In genomic region chr20:53827996-53828672, GRCh38 we compare ENCODE assay signal across 8 cellular contexts.
A peak's percentile ranks its signal among the peaks of the same experiment; 100 is the strongest.
DNase-seq lines count a peak whose midpoint lies in the region; ATAC-seq and TF ChIP-seq lines count a peak whose summit lies in the region.

No MANE protein-coding gene starts in this region.

- CTCF ChIA-PET in activated CD8-positive, alpha-beta T cell treated with anti-CD3 and anti-CD28 coated beads, Interleukin-2, amount 10 ng/mL, durations not matched to agents 7 days and 5 days (lab: Charles Lee) = interaction anchor here (0.6 to 1.6 kb wide), 7 partner anchors 12 to 112 kb away, joined by 3 to 6 read pairs (median 3); no protein-coding TSS in a partner anchor

- no peak for TF ChIP-seq CTCF in left ventricle myocardium inferior (IDR thresholded peaks at IDR 0.05; ENCODE audit: borderline replicate concordance)

- DNase-seq in activated naive CD4-positive, alpha-beta T cell treated with anti-CD3 and anti-CD28 coated beads, Interleukin-2, amount 50 U/mL, for 16 hours = no peak
- DNase-seq in activated CD8-positive, alpha-beta T cell treated with anti-CD3 and anti-CD28 coated beads, Interleukin-2, amount 10 ng/mL, durations not matched to agents 7 days and 5 days = no peak
- no peak for DNase-seq in left ventricle myocardium inferior
- peak; percentile 96 for DNase-seq in smooth muscle cell of the brain vasculature (ENCODE audit: low read depth, low spot score)

- no peaks in the 10 kb centered on the region for H3K36me3 ChIP-seq in left ventricle myocardium inferior

- ATAC-seq in activated CD8-positive, alpha-beta T cell treated with anti-CD3 and anti-CD28 coated beads, Interleukin-2, amount 10 ng/mL, durations not matched to agents 7 days and 5 days = no peak
- ATAC-seq in GM19455 (IDR thresholded peaks at IDR 0.05; ENCODE audit: unreplicated experiment) (no peak), HG02759 (IDR thresholded peaks at IDR 0.05; ENCODE audit: unreplicated experiment) (no peak), GM18868 (IDR thresholded peaks at IDR 0.05; ENCODE audit: unreplicated experiment) (no peak)

- H3K27ac Mint-ChIP-seq in activated naive CD4-positive, alpha-beta T cell treated with anti-CD3 and anti-CD28 coated beads, Interleukin-2, amount 50 U/mL, for 24 hours = peak overlapping the region; percentile 66
- peak overlapping the region; percentile 91 for H3K27ac Mint-ChIP-seq in activated CD8-positive, alpha-beta T cell treated with anti-CD3 and anti-CD28 coated beads, Interleukin-2, amount 10 ng/mL, durations not matched to agents 7 days and 5 days

- H3K27ac ChIP-seq in left ventricle myocardium inferior (replicated peaks) = peak overlapping the region; percentile 88

- no peaks in the 10 kb centered on the region for H3K9me3 ChIP-seq in left ventricle myocardium inferior (replicated peaks)

- peak overlapping the region; percentile 46 for H3K4me3 ChIP-seq in left ventricle myocardium inferior

- H3K4me1 Mint-ChIP-seq in activated naive CD4-positive, alpha-beta T cell treated with anti-CD3 and anti-CD28 coated beads, Interleukin-2, amount 50 U/mL, for 24 hours = peaks cover 49% of the 10 kb centered on the region
- H3K4me1 Mint-ChIP-seq in activated CD8-positive, alpha-beta T cell treated with anti-CD3 and anti-CD28 coated beads, Interleukin-2, amount 10 ng/mL, durations not matched to agents 7 days and 5 days (ENCODE audit: low read depth) = peaks cover 70% of the 10 kb centered on the region

- H3K36me3 Mint-ChIP-seq in activated naive CD4-positive, alpha-beta T cell treated with anti-CD3 and anti-CD28 coated beads, Interleukin-2, amount 50 U/mL, for 24 hours = peaks cover 3% of the 10 kb centered on the region
- H3K36me3 Mint-ChIP-seq in activated CD8-positive, alpha-beta T cell treated with anti-CD3 and anti-CD28 coated beads, Interleukin-2, amount 10 ng/mL, durations not matched to agents 7 days and 5 days (ENCODE audit: low read depth) = peaks cover 10% of the 10 kb centered on the region

- no peaks in the 10 kb centered on the region for H3K27me3 ChIP-seq in left ventricle myocardium inferior (ENCODE audit: low read depth)

- intact Hi-C loops in left ventricle myocardium inferior (cut with micrococcal nuclease) = no loop called here

- H3K9me3 Mint-ChIP-seq in activated naive CD4-positive, alpha-beta T cell treated with anti-CD3 and anti-CD28 coated beads, Interleukin-2, amount 50 U/mL, for 24 hours = no peaks in the 10 kb centered on the region
- H3K9me3 Mint-ChIP-seq in activated CD8-positive, alpha-beta T cell treated with anti-CD3 and anti-CD28 coated beads, Interleukin-2, amount 10 ng/mL, durations not matched to agents 7 days and 5 days (ENCODE audit: insufficient read depth) = peaks cover 10% of the 10 kb centered on the region

- peaks cover 35% of the 10 kb centered on the region for H3K4me1 ChIP-seq in left ventricle myocardium inferior

- peak overlapping the region; percentile 93 for H3K4me3 Mint-ChIP-seq in activated naive CD4-positive, alpha-beta T cell treated with anti-CD3 and anti-CD28 coated beads, Interleukin-2, amount 50 U/mL, for 24 hours
- H3K4me3 Mint-ChIP-seq in activated CD8-positive, alpha-beta T cell treated with anti-CD3 and anti-CD28 coated beads, Interleukin-2, amount 10 ng/mL, durations not matched to agents 7 days and 5 days = peak overlapping the region; percentile 72

- POLR2A ChIA-PET in activated CD8-positive, alpha-beta T cell treated with anti-CD3 and anti-CD28 coated beads, Interleukin-2, amount 10 ng/mL, durations not matched to agents 7 days and 5 days (lab: Charles Lee) = interaction anchor here (0.7 to 1.2 kb wide), 2 partner anchors 78 to 111 kb away, joined by 3 read pairs; no protein-coding TSS in a partner anchor

- H3K27me3 Mint-ChIP-seq in activated naive CD4-positive, alpha-beta T cell treated with anti-CD3 and anti-CD28 coated beads, Interleukin-2, amount 50 U/mL, for 24 hours = no peaks in the 10 kb centered on the region
- no peaks in the 10 kb centered on the region for H3K27me3 Mint-ChIP-seq in activated CD8-positive, alpha-beta T cell treated with anti-CD3 and anti-CD28 coated beads, Interleukin-2, amount 10 ng/mL, durations not matched to agents 7 days and 5 days (ENCODE audit: low read depth)
